In genomic region chr7:93861325-93861949, GRCh38 we compare ENCODE assay signal across 1 cellular context.
TF ChIP-seq lines count a peak whose summit lies in the region.

No MANE protein-coding gene starts in this region.

TF ChIP-seq in A549, 52 proteins besides CTCF, POLR2A, EP300 and RAD21 (continued from another document):
- TF ChIP-seq PBX3 (IDR thresholded peaks at IDR 0.05) (no peak), ESRRA (IDR thresholded peaks at IDR 0.05; ENCODE audit: borderline replicate concordance, low read length) (no peak), CHD2 (IDR thresholded peaks at IDR 0.05; ENCODE audit: low read length, partially characterized antibody) (no peak), RNF2 (IDR thresholded peaks at IDR 0.05; ENCODE audit: borderline replicate concordance, low read depth) (no peak), EHMT2 (IDR thresholded peaks at IDR 0.05; ENCODE audit: low read depth) (no peak)
